ENCODE assay signal across 1 cellular context in the genomic region with DNA sequence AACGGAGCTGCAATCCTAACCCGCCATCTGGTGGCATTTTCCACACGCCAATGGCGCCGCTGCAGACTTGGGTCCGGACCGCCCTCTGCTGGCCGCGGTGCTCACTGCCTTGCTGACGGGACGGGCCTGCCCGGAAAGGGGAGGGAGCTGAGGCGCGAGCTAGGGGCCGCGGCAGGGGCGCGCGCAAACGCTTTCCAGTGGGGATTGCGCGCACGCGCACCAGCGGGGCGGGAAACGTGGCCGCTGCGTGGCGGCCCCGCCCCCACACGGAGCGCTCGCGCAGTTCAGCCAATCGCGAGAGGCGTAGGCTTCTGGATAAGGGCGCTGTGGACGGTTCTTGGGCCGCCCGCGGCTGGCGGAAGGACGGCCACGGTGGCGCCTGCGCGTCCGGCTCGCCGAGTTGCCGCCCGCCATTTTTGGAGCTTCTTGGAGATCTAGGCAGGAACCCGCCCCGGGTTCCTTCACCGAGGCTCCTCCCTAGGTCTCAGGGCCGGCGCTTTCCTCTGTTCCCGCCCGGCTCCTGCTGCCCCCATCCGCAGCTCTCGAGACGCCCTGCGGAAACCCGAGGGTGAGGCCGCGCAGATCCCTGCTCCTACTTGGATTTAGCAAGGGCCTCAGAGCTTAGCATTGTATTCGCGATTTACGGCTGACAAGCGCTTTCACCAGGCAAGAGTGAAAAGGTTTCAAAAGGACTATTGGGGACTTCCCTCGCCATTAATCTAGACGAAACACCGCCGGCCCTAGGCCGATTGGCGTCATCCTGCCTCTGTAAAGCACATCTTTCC.
TF ChIP-seq lines count a peak whose summit lies in the region.

Gene STAG1 (minus strand): TSS at position 52 of the 785 bp plus-strand sequence. CDS start 121,480 bp downstream, outside the sequence.

TF ChIP-seq in GM23338, 12 proteins besides CTCF, POLR2A, EP300 and RAD21 (continued from another document):
- TF ChIP-seq, protein P1, sequence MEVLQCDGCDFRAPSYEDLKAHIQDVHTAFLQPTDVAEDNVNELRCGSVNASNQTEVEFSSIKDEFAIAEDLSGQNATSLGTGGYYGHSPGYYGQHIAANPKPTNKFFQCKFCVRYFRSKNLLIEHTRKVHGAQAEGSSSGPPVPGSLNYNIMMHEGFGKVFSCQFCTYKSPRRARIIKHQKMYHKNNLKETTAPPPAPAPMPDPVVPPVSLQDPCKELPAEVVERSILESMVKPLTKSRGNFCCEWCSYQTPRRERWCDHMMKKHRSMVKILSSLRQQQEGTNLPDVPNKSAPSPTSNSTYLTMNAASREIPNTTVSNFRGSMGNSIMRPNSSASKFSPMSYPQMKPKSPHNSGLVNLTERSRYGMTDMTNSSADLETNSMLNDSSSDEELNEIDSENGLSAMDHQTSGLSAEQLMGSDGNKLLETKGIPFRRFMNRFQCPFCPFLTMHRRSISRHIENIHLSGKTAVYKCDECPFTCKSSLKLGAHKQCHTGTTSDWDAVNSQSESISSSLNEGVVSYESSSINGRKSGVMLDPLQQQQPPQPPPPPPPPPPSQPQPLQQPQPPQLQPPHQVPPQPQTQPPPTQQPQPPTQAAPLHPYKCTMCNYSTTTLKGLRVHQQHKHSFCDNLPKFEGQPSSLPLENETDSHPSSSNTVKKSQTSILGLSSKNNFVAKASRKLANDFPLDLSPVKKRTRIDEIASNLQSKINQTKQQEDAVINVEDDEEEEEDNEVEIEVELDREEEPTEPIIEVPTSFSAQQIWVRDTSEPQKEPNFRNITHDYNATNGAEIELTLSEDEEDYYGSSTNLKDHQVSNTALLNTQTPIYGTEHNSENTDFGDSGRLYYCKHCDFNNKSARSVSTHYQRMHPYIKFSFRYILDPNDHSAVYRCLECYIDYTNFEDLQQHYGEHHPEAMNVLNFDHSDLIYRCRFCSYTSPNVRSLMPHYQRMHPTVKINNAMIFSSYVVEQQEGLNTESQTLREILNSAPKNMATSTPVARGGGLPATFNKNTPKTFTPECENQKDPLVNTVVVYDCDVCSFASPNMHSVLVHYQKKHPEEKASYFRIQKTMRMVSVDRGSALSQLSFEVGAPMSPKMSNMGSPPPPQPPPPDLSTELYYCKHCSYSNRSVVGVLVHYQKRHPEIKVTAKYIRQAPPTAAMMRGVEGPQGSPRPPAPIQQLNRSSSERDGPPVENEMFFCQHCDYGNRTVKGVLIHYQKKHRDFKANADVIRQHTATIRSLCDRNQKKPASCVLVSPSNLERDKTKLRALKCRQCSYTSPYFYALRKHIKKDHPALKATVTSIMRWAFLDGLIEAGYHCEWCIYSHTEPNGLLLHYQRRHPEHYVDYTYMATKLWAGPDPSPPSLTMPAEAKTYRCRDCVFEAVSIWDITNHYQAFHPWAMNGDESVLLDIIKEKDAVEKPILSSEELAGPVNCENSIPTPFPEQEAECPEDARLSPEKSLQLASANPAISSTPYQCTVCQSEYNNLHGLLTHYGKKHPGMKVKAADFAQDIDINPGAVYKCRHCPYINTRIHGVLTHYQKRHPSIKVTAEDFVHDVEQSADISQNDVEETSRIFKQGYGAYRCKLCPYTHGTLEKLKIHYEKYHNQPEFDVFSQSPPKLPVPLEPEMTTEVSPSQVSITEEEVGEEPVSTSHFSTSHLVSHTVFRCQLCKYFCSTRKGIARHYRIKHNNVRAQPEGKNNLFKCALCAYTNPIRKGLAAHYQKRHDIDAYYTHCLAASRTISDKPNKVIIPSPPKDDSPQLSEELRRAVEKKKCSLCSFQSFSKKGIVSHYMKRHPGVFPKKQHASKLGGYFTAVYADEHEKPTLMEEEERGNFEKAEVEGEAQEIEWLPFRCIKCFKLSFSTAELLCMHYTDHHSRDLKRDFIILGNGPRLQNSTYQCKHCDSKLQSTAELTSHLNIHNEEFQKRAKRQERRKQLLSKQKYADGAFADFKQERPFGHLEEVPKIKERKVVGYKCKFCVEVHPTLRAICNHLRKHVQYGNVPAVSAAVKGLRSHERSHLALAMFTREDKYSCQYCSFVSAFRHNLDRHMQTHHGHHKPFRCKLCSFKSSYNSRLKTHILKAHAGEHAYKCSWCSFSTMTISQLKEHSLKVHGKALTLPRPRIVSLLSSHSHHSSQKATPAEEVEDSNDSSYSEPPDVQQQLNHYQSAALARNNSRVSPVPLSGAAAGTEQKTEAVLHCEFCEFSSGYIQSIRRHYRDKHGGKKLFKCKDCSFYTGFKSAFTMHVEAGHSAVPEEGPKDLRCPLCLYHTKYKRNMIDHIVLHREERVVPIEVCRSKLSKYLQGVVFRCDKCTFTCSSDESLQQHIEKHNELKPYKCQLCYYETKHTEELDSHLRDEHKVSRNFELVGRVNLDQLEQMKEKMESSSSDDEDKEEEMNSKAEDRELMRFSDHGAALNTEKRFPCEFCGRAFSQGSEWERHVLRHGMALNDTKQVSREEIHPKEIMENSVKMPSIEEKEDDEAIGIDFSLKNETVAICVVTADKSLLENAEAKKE (CRISPR knock-in tag; IDR thresholded peaks at IDR 0.05), result no peak
- TF ChIP-seq CREB1 (CRISPR knock-in tag; IDR thresholded peaks at IDR 0.05; ENCODE audit: low read depth), result peak; percentile 78
- no peak for TF ChIP-seq ZNF114 (CRISPR knock-in tag; IDR thresholded peaks at IDR 0.05)
- no peak for TF ChIP-seq EZH2 (IDR thresholded peaks at IDR 0.05; ENCODE audit: low read depth, unreplicated experiment)
- TF ChIP-seq, protein P2, sequence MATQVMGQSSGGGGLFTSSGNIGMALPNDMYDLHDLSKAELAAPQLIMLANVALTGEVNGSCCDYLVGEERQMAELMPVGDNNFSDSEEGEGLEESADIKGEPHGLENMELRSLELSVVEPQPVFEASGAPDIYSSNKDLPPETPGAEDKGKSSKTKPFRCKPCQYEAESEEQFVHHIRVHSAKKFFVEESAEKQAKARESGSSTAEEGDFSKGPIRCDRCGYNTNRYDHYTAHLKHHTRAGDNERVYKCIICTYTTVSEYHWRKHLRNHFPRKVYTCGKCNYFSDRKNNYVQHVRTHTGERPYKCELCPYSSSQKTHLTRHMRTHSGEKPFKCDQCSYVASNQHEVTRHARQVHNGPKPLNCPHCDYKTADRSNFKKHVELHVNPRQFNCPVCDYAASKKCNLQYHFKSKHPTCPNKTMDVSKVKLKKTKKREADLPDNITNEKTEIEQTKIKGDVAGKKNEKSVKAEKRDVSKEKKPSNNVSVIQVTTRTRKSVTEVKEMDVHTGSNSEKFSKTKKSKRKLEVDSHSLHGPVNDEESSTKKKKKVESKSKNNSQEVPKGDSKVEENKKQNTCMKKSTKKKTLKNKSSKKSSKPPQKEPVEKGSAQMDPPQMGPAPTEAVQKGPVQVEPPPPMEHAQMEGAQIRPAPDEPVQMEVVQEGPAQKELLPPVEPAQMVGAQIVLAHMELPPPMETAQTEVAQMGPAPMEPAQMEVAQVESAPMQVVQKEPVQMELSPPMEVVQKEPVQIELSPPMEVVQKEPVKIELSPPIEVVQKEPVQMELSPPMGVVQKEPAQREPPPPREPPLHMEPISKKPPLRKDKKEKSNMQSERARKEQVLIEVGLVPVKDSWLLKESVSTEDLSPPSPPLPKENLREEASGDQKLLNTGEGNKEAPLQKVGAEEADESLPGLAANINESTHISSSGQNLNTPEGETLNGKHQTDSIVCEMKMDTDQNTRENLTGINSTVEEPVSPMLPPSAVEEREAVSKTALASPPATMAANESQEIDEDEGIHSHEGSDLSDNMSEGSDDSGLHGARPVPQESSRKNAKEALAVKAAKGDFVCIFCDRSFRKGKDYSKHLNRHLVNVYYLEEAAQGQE (IDR thresholded peaks at IDR 0.05; ENCODE audit: unreplicated experiment), result no peak
- peak; percentile 59 for TF ChIP-seq POLR2AphosphoS5 (IDR thresholded peaks at IDR 0.05; ENCODE audit: low read depth)
- peak; percentile 33; the same call in 1 of the 2 replicates for TF ChIP-seq NANOG (IDR thresholded peaks at IDR 0.05; ENCODE audit: borderline replicate concordance)
- TF ChIP-seq STAT1 (IDR thresholded peaks at IDR 0.05; ENCODE audit: unreplicated experiment), result no peak
TF ChIP-seq in GM23338: peak in this region for 3.
